In the genomic region with DNA sequence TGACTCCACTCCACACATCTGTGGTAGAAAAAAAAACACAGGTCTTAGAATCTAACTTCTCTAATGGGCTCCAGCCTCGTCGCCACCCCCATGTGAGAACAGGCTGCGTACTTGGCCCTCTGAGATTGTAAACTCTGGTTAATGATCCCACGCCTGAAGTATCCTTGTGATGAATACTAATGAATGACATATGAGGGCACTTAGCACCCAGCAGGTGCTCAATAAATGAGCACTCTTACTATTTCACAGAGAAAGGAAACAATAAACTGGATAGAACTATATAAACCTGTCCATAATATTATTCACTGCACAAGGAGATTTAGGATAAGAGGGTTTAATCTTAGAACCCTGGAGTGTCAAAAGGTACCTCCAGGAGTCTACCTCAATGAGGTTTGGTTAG, we compare ENCODE assay signal across 22 cellular contexts.
"Had no signal": no experiment of that assay in that cellular context is flagged by ENCODE, and none has a peak within 500 bp of the region (broad histone marks: within the 10 kb centered on the region; RNA-seq: fewer than 3 reads in every experiment).

No MANE protein-coding gene starts in this region.

- H3K27ac ChIP-seq: gastrocnemius medialis, left ventricle myocardium inferior, neutrophil, ovary, right lobe of liver, testis had no signal

- H3K9me3 ChIP-seq: gastrocnemius medialis, neutrophil, ovary, right lobe of liver, testis had no signal

- H3K4me1 ChIP-seq: gastrocnemius medialis, left ventricle myocardium inferior, testis had no signal

- H3K36me3 ChIP-seq: gastrocnemius medialis, left ventricle myocardium inferior, neutrophil, ovary, right lobe of liver had no signal

- DNase-seq: activated B cell treated with CpG ODN at 0.5 μM for 24 hours; activated CD4-positive, alpha-beta T cell treated with anti-CD3 and anti-CD28 coated beads, Interleukin-2, amount 50 U/mL, for 1 hour; activated CD8-positive, alpha-beta T cell treated with anti-CD3 and anti-CD28 coated beads for 36 hours; activated gamma-delta T cell treated with Interleukin-2 at 50 U/mL for 16 hours; activated naive CD4-positive, alpha-beta T cell treated with anti-CD3 and anti-CD28 coated beads, Interleukin-2, amount 50 U/mL, for 16 hours; activated T-cell treated with anti-CD3 and anti-CD28 coated beads, Interleukin-2, amount 50 U/mL, for 4 hours; amniotic stem cell; caudate nucleus; cortex of kidney; effector memory CD8-positive, alpha-beta T cell; erythroblast; gastrocnemius medialis; glutamatergic neuron; left ventricle myocardium inferior; ovary; right lobe of liver; stimulated activated CD4-positive, alpha-beta T cell treated with anti-CD3 and anti-CD28 coated beads, Interleukin-2, amount 100 ng/mL, for 48 hours; stimulated activated naive CD8-positive, alpha-beta T cell treated with anti-CD3 and anti-CD28 coated beads, Interleukin-15, Interleukin-2, amounts not matched to agents 100 U/mL and 50 U/mL, for 24 hours; testis; trophoblast cell had no signal

- H3K27me3 ChIP-seq: gastrocnemius medialis, neutrophil, ovary, right lobe of liver, testis had no signal

- H3K4me3 ChIP-seq: gastrocnemius medialis, left ventricle myocardium inferior, lung, ovary, right lobe of liver, testis had no signal
